In the genomic region with DNA sequence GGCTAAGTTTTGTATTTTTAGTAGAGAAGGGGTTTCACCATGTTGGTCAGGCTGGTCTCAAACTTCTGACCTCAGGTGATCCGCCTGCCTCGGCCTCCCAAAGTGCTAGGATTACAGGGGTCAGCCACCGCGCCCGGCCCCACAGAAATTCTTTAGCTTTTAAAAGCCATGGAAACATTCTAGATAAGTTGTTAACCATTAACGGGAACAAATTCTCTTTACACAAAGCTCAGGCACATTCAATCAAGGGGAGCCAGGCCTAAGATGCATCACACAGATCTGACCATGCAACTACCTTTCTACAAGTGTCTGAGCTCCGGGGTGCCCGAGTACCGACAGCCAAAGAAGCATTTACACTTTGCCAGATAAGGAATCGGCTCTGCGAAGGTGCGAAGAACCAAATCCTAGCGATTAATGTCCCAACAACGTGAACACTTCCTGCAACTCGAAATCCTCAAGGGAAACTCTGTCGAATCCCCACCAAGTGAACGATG, we compare ENCODE assay signal across 8 cellular contexts. TPM values are rescaled to one million over a fixed set of nuclear protein-coding genes. Genes with fewer than 3 reads are reported as not detected.
A peak's percentile ranks its signal among the peaks of the same experiment; 100 is the strongest.
DNase-seq lines count a peak whose midpoint lies in the region; ATAC-seq, FAIRE-seq and TF ChIP-seq lines count a peak whose summit lies in the region.

No MANE protein-coding gene starts in this region.

- H4K20me1 ChIP-seq in GM12878 (ENCODE audit: control insufficient read depth, insufficient read depth): peaks cover 4% of the 10 kb centered on the region; the same call in 1 of the 2 replicates

- peak overlapping the region; percentile 96 for H3K9ac ChIP-seq in GM12878 (ENCODE audit: control insufficient read depth, insufficient read depth, low read length)

- CTCF ChIA-PET in GM12878 (lab: Yijun Ruan, JAX): interaction anchor here (0.6 to 1.2 kb wide), 3 partner anchors 9 to 962 kb away, joined by 3 to 4 read pairs (median 4); no protein-coding TSS in a partner anchor

- POLR2A ChIA-PET in GM12878 (lab: Charles Lee): no interaction called here

- no peak overlapping the region for H2AFZ ChIP-seq in GM12878 (ENCODE audit: control insufficient read depth, low read depth, low read length)

- 34% methylated on average over 17 of the region's 17 CpGs for WGBS in GM12878 (ENCODE audit: insufficient coverage, insufficient replicate concordance, low lambda C conversion rate, missing lambda C conversion rate)
- WGBS in lung, 2 donors: 22 to 25% methylated on average over 17 of the region's 17 CpGs

- FAIRE-seq in GM12878 (lab: Jason Lieb, UNC): no peak

- TF ChIP-seq POLR2A in GM12878 (IDR thresholded peaks at IDR 0.05; ENCODE audit: low read depth, low read length) (no peak), vagina (IDR thresholded peaks at IDR 0.05) (no peak)

- no peak for TF ChIP-seq RAD21 in GM12878 (IDR thresholded peaks at IDR 0.05; ENCODE audit: insufficient read depth, low read depth, low read length)

- SMC1A ChIA-PET in GM12878 (lab: Charles Lee; ENCODE audit: uncharacterized antibody, unreplicated experiment): interaction anchor here (0.9 to 1.4 kb wide), 2 partner anchors 10 to 23 kb away, joined by 4 to 5 read pairs; no protein-coding TSS in a partner anchor

- H3K27ac ChIP-seq in cardiac muscle cell: peak overlapping the region; percentile 98
- peak overlapping the region; percentile 94 for H3K27ac ChIP-seq in GM12878 (ENCODE audit: control insufficient read depth, insufficient read depth)
- H3K27ac ChIP-seq in lung (ENCODE audit: low read depth in 1 of 2, low read length in 1 of 2): no peak overlapping the region
- peak overlapping the region; percentile 79 for H3K27ac ChIP-seq in vagina
- no peak overlapping the region for H3K27ac ChIP-seq in caudate nucleus (ENCODE audit: low read depth, low read length)

- H3K36me3 ChIP-seq in cardiac muscle cell (peaks cover 20% of the 10 kb centered on the region), GM12878 (ENCODE audit: control insufficient read depth in 2 of 2, insufficient read depth in 2 of 2, low read length in 1 of 2) (peaks cover 5 to 10% of the 10 kb centered on the region in 2 experiments; a peak in 3 of 4 replicates), lung (ENCODE audit: control insufficient read depth in 2 of 2, insufficient read depth in 2 of 2, low read length in 2 of 2) (peaks cover 12 to 26% of the 10 kb centered on the region in 2 donors), vagina (peaks cover 0 to 18% of the 10 kb centered on the region in 2 donors)

- H3K79me2 ChIP-seq in GM12878 (ENCODE audit: control insufficient read depth, insufficient read depth, low read length): peaks cover 66% of the 10 kb centered on the region

- in situ Hi-C loops in GM12878 (cut with MboI): no loop called here

- TF ChIP-seq EP300 in GM12878 (IDR thresholded peaks at IDR 0.05; ENCODE audit: borderline replicate concordance in 1 of 2, control insufficient read depth in 1 of 2, low read depth in 2 of 2, low read length in 2 of 2): no peak

- no TSS peak for BruUV-seq in GM12878 (replicated peaks; lab: Mats Ljungman, UMichigan)

- no peaks in the 10 kb centered on the region for H3K27me3 ChIP-seq in cardiac muscle cell
- H3K27me3 ChIP-seq in GM12878 (replicated peaks in 1 of 2; ENCODE audit: control insufficient read depth in 2 of 2, insufficient read depth in 2 of 2, low read length in 1 of 2): no peaks in the 10 kb centered on the region
- H3K27me3 ChIP-seq in lung (ENCODE audit: control insufficient read depth, insufficient read depth): no peaks in the 10 kb centered on the region
- no peaks in the 10 kb centered on the region for H3K27me3 ChIP-seq in vagina

- H3K9me3 ChIP-seq in cardiac muscle cell (ENCODE audit: low read depth) (no peaks in the 10 kb centered on the region), GM12878 (replicated peaks; ENCODE audit: control insufficient read depth, insufficient read depth, low read length) (no peaks in the 10 kb centered on the region), lung (ENCODE audit: control insufficient read depth in 2 of 2, insufficient read depth in 1 of 2, low read length in 1 of 2) (no peaks in the 10 kb centered on the region), vagina (no peaks in the 10 kb centered on the region)

- RAD21 ChIA-PET in GM12878 (lab: Charles Lee; ENCODE audit: unreplicated experiment): no interaction called here

- ATAC-seq in Right ventricle myocardium superior (ENCODE audit: poor library complexity) (no peak), GM12878 (no peak), lung (ENCODE audit: insufficient read depth, low FRiP score) (no peak)

- intact Hi-C loops in Right ventricle myocardium superior (cut with DNase I): no loop called here
- intact Hi-C loops in GM12878 (cut with micrococcal nuclease; ENCODE audit: unreplicated experiment): no loop called here
- intact Hi-C loops in vagina (cut with DNase I): no loop called here

- H3K4me1 ChIP-seq in cardiac muscle cell (ENCODE audit: low read depth) (peaks cover 7% of the 10 kb centered on the region), GM12878 (ENCODE audit: control insufficient read depth, insufficient read depth, low read length) (peaks cover 6% of the 10 kb centered on the region), lung (ENCODE audit: control insufficient read depth in 2 of 2, insufficient read depth in 2 of 2, low read length in 2 of 2) (peaks cover 4 to 12% of the 10 kb centered on the region in 2 donors), vagina (peaks cover 34% of the 10 kb centered on the region)

- no peak for DNase-seq in cardiac muscle cell (ENCODE audit: low read depth in 1 of 2, low spot score in 1 of 2)
- DNase-seq in Right ventricle myocardium superior: no peak
- DNase-seq in GM12878 (ENCODE audit: low read depth, low spot score): no peak
- DNase-seq in lung (ENCODE audit: low spot score): no peak
- no peak for DNase-seq in vagina (ENCODE audit: extremely low spot score in 2 of 2)
- no peak for DNase-seq in SIG-M5 treated with dmso at 0.1 percent for 504 hours (lab: John Stamatoyannopoulos, UW; ENCODE audit: unreplicated experiment)
- no peak for DNase-seq in caudate nucleus (lab: John Stamatoyannopoulos, UW)
- no peak for DNase-seq in NCI-H1048 (lab: John Stamatoyannopoulos, UW)

- peak overlapping the region; percentile 65 for H3K4me2 ChIP-seq in GM12878 (ENCODE audit: control insufficient read depth, insufficient read depth)

- H3K4me3 ChIP-seq in cardiac muscle cell (peak overlapping the region; percentile 100), GM12878 (peak overlapping the region; percentile 95), lung (peak overlapping the region; percentile 100), vagina (peak overlapping the region; percentile 92 to 97)

- no peak for TF ChIP-seq CTCF in cardiac muscle cell (IDR thresholded peaks at IDR 0.05; ENCODE audit: low read depth, low read length)
- no peak for TF ChIP-seq CTCF in GM12878 (IDR thresholded peaks at IDR 0.05 in 2 of 3, conservative IDR thresholded peaks at IDR 0.05 in 1 of 3; ENCODE audit: control insufficient read depth in 2 of 3, extremely low read depth in 1 of 3, insufficient read depth in 1 of 3, low read depth in 3 of 3, low read length in 3 of 3)
- TF ChIP-seq CTCF in lung (IDR thresholded peaks at IDR 0.05; ENCODE audit: control extremely low read depth, extremely low read depth): no peak
- no peak for TF ChIP-seq CTCF in vagina (IDR thresholded peaks at IDR 0.05)

RNA-seq across cellular contexts. Expression of gene EMC8, which starts 1.0 kb away (rescaled TPM):
- total RNA-seq in cardiac muscle cell (42.8 and 48.3 TPM in 2 replicates), Right ventricle myocardium superior (21.8 TPM), GM12878 (2014; rRNA removed) (29.4 and 29.7 TPM in 2 replicates), GM12878 (2014; rRNA removed; fragmentation: Illumina TruSeq; extraction: Trizol) (27.0 and 30.1 TPM in 2 replicates), GM12878 (2021) (34.4 and 40.1 TPM in 2 replicates), lung (10 to 100 TPM; 14.8 to 26.8 TPM), vagina (42.0 TPM)
- polyA plus RNA-seq in cardiac muscle cell (45.2 and 54.8 TPM in 2 replicates), GM12878 (2011; rRNA removed) (19.9 and 36.9 TPM in 2 replicates), GM12878 (2014; fragmentation: Illumina TruSeq; extraction: Trizol) (14.9 and 17.8 TPM in 2 replicates), GM12878 (2014; fragmentation: Nextera tagmentation; extraction: Ambion mirVana) (10 to 100 TPM in 1 of 2 experiments, 1 to 10 TPM in 1; 7.8 to 16.5 TPM), GM12878 (2014; rRNA removed) (45.2 and 50.9 TPM in 2 replicates), GM12878 (2016; fragmentation: Nextera tagmentation; extraction: Ambion mirVana) (10 to 100 TPM; 59.8 to 62.0 TPM), lung (10 to 100 TPM; 10.5 to 20.1 TPM)
- total RNA-seq in GM12878 (2013; cell fraction: nucleolus; rRNA removed): 32.6 and 34.2 TPM in 2 replicates
- 8.0 TPM for polyA plus RNA-seq in GM12878 (2011; ENCODE audit: low read depth)
- 33.4 and 45.7 TPM in 2 replicates for polyA plus RNA-seq in GM12878 (2011; cell fraction: cytosol; rRNA removed)
- 30.6 and 33.4 TPM in 2 replicates for polyA plus RNA-seq in GM12878 (2011; cell fraction: nucleus; rRNA removed)
- polyA plus RNA-seq in GM12878 (2012): 11.6 and 14.6 TPM in 2 replicates
- polyA minus RNA-seq in GM12878 (2011; rRNA and poly(A)+ RNA removed): 34.0 and 42.8 TPM in 2 replicates
- polyA minus RNA-seq in GM12878 (2011; cell fraction: cytosol; rRNA and poly(A)+ RNA removed): 17.5 and 20.7 TPM in 2 replicates
- polyA minus RNA-seq in GM12878 (2011; cell fraction: nucleus; rRNA and poly(A)+ RNA removed): 14.7 and 35.0 TPM in 2 replicates

RNA-seq across cellular contexts. Expression of gene COX4I1, which starts 1.2 kb away (rescaled TPM):
- total RNA-seq in cardiac muscle cell (743 and 833 TPM in 2 replicates), Right ventricle myocardium superior (2,159 TPM), GM12878 (2014; rRNA removed) (606 and 612 TPM in 2 replicates), GM12878 (2014; rRNA removed; fragmentation: Illumina TruSeq; extraction: Trizol) (473 and 480 TPM in 2 replicates), GM12878 (2021) (651 and 668 TPM in 2 replicates), lung (100 to 1,000 TPM; 243 to 400 TPM), vagina (430 TPM)
- polyA plus RNA-seq in cardiac muscle cell (856 and 1,231 TPM in 2 replicates), GM12878 (2011; rRNA removed) (723 and 922 TPM in 2 replicates), GM12878 (2014; fragmentation: Illumina TruSeq; extraction: Trizol) (616 and 801 TPM in 2 replicates), GM12878 (2014; fragmentation: Nextera tagmentation; extraction: Ambion mirVana) (1,000 to 10,000 TPM; 1,747 to 1,889 TPM), GM12878 (2014; rRNA removed) (854 and 876 TPM in 2 replicates), GM12878 (2016; fragmentation: Nextera tagmentation; extraction: Ambion mirVana) (100 to 1,000 TPM; 889 to 942 TPM), lung (1,000 to 10,000 TPM in 1 of 2 donors, 100 to 1,000 TPM in 1; 665 to 1,291 TPM)
- 57.6 and 65.4 TPM in 2 replicates for total RNA-seq in GM12878 (2013; cell fraction: nucleolus; rRNA removed)
- polyA plus RNA-seq in GM12878 (2011; ENCODE audit: low read depth): 399 TPM
- 1,082 and 1,324 TPM in 2 replicates for polyA plus RNA-seq in GM12878 (2011; cell fraction: cytosol; rRNA removed)
- 520 and 608 TPM in 2 replicates for polyA plus RNA-seq in GM12878 (2011; cell fraction: nucleus; rRNA removed)
- 712 and 748 TPM in 2 replicates for polyA plus RNA-seq in GM12878 (2012)
- 340 and 443 TPM in 2 replicates for polyA minus RNA-seq in GM12878 (2011; rRNA and poly(A)+ RNA removed)
- polyA minus RNA-seq in GM12878 (2011; cell fraction: cytosol; rRNA and poly(A)+ RNA removed): 106 and 140 TPM in 2 replicates
- 58.5 and 67.8 TPM in 2 replicates for polyA minus RNA-seq in GM12878 (2011; cell fraction: nucleus; rRNA and poly(A)+ RNA removed)

RNA-seq across cellular contexts. Expression of gene C16orf74, which starts 47.4 kb away (rescaled TPM):
- total RNA-seq in cardiac muscle cell (30.9 and 49.7 TPM in 2 replicates), Right ventricle myocardium superior (2.3 TPM), GM12878 (2014; rRNA removed) (9.3 and 9.8 TPM in 2 replicates), GM12878 (2014; rRNA removed; fragmentation: Illumina TruSeq; extraction: Trizol) (6.8 and 7.7 TPM in 2 replicates), GM12878 (2021) (12.8 and 13.1 TPM in 2 replicates), lung (1 to 10 TPM; 2.8 to 7.9 TPM), vagina (18.2 TPM)
- polyA plus RNA-seq in cardiac muscle cell (37.9 and 46.8 TPM in 2 replicates), GM12878 (2011; rRNA removed) (0.17 and 0.23 TPM in 2 replicates), GM12878 (2014; fragmentation: Illumina TruSeq; extraction: Trizol) (1.6 and 5.8 TPM in 2 replicates), GM12878 (2014; fragmentation: Nextera tagmentation; extraction: Ambion mirVana) (1 to 10 TPM in 1 of 2 experiments, under 1 TPM in 1; 0.72 to 2.5 TPM), GM12878 (2014; rRNA removed) (17.5 and 20.1 TPM in 2 replicates), GM12878 (2016; fragmentation: Nextera tagmentation; extraction: Ambion mirVana) (1 to 10 TPM; 5.7 to 7.9 TPM), lung (1 to 10 TPM; 2.6 to 4.0 TPM)
- 5.8 and 6.9 TPM in 2 replicates for total RNA-seq in GM12878 (2013; cell fraction: nucleolus; rRNA removed)
- polyA plus RNA-seq in GM12878 (2011; ENCODE audit: low read depth): 2.1 TPM
- polyA plus RNA-seq in GM12878 (2011; cell fraction: cytosol; rRNA removed): 0.74 and 0.85 TPM in 2 replicates
- 0.30 and 0.41 TPM in 2 replicates for polyA plus RNA-seq in GM12878 (2011; cell fraction: nucleus; rRNA removed)
- 5.9 and 8.1 TPM in 2 replicates for polyA plus RNA-seq in GM12878 (2012)
- polyA minus RNA-seq in GM12878 (2011; rRNA and poly(A)+ RNA removed): not detected in 2 replicates
- not detected in 2 replicates for polyA minus RNA-seq in GM12878 (2011; cell fraction: cytosol; rRNA and poly(A)+ RNA removed)
- not detected in 2 replicates for polyA minus RNA-seq in GM12878 (2011; cell fraction: nucleus; rRNA and poly(A)+ RNA removed)

Comparison
In these comparisons a context has a peak if more than half of its experiments do, and no peak if none do; other contexts are left out.
1. H3K27ac ChIP-seq: peak in cardiac muscle cell (single experiment), GM12878 (single experiment) and vagina (single experiment); none in lung (0 of 2) and caudate nucleus (single experiment).
2. Peak in every context shown above with its lines, with median percentiles within 50 percentile points of each other: H3K4me3 ChIP-seq.